ENCODE assay signal across 7 cellular contexts in the genomic region with DNA sequence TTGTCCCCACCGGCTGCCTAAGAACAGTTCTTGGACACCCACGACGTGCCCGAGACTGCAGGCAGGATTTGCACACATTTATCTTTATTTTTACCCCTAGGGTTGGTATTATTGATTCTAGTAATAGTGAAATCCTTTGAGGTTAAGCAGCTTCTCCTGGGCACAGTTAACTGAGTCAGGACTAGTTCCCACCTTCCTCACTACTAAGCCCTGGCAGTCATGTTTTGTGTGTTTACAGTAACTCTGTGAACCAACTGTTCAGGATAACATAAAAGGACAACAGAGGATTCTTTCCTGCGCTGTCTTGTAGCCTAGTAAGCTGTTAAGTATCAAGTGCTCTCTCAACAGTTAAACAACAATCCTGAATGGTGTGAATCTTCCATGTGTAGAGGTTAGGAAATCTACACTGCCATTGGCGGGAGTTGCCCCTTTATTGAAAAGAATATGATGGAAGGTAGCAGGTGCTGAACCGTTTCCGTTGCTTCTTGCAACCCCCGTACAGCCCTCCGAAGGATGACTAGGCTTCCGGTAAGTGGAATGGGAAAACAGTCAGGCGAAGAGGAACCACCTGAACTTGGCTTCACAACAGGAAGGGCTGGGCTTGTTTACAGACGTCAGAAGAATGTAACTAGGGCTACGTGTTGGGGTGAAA. TPM values are rescaled to one million over a fixed set of nuclear protein-coding genes. Genes with fewer than 3 reads are reported as not detected.
DNase-seq lines count a peak whose midpoint lies in the region; ATAC-seq and TF ChIP-seq lines count a peak whose summit lies in the region.

No MANE protein-coding gene starts in this region.

- H3K36me3 ChIP-seq in HUES6 (ENCODE audit: control insufficient read depth, insufficient read depth, low read length), result peaks cover 8% of the 10 kb centered on the region; the same call in 1 of the 2 replicates
- peaks cover 0 to 8% (median 4%) of the 10 kb centered on the region in 4 donors for H3K36me3 ChIP-seq in liver (ENCODE audit: control insufficient read depth in 4 of 4, insufficient read depth in 3 of 4, low read depth in 1 of 4, low read length in 3 of 4)
- H3K36me3 ChIP-seq in stomach smooth muscle (ENCODE audit: control insufficient read depth in 2 of 2, insufficient read depth in 2 of 2, low read length in 2 of 2), result peaks cover 0 to 2% of the 10 kb centered on the region in 2 donors

- peak; percentile 8 for ATAC-seq in GM18508 (IDR thresholded peaks at IDR 0.05; ENCODE audit: insufficient read depth, unreplicated experiment)
- no peak for ATAC-seq in GM19463 (IDR thresholded peaks at IDR 0.05; ENCODE audit: unreplicated experiment)

- no peaks in the 10 kb centered on the region for H3K27me3 Mint-ChIP-seq in dendritic cell treated with granulocyte-macrophage colony-stimulating factor and Interleukin-4, amounts not matched to agents 40 ng/mL and 50 ng/mL, for 4 days

- H3K27ac ChIP-seq in HUES6 (ENCODE audit: low read depth, low read length) (peak overlapping the region; percentile 95), liver (ENCODE audit: low read depth in 1 of 2, low read length in 2 of 2) (peak overlapping the region; percentile 91 to 100), stomach smooth muscle (ENCODE audit: low read length) (peak overlapping the region; percentile 91)

- H3K4me3 ChIP-seq in HUES6 (ENCODE audit: low read depth, low read length), result peak overlapping the region; percentile 93
- H3K4me3 ChIP-seq in liver (ENCODE audit: low read depth in 1 of 3, low read length in 3 of 3), result peak overlapping the region; percentile 76 to 82 (median 76)
- H3K4me3 ChIP-seq in stomach smooth muscle (ENCODE audit: low read length in 2 of 2), result peak overlapping the region; percentile 71 to 92

- H3K4me3 Mint-ChIP-seq in dendritic cell treated with granulocyte-macrophage colony-stimulating factor and Interleukin-4, amounts not matched to agents 40 ng/mL and 50 ng/mL, for 4 days, result peak overlapping the region; percentile 87

- peaks cover 5% of the 10 kb centered on the region for H3K9me3 Mint-ChIP-seq in dendritic cell treated with granulocyte-macrophage colony-stimulating factor and Interleukin-4, amounts not matched to agents 40 ng/mL and 50 ng/mL, for 4 days

- WGBS in liver, result 9% methylated on average over 14 of the region's 14 CpGs

- H3K36me3 Mint-ChIP-seq in dendritic cell treated with granulocyte-macrophage colony-stimulating factor and Interleukin-4, amounts not matched to agents 40 ng/mL and 50 ng/mL, for 4 days (ENCODE audit: low read depth), result peaks cover 31% of the 10 kb centered on the region

- H3K9me3 ChIP-seq in HUES6 (ENCODE audit: control insufficient read depth, insufficient read depth, low read depth, low read length) (no peaks in the 10 kb centered on the region), liver (ENCODE audit: control insufficient read depth in 4 of 4, low read length in 3 of 4) (no peaks in the 10 kb centered on the region), stomach smooth muscle (ENCODE audit: control insufficient read depth in 2 of 2, low read length in 2 of 2) (no peaks in the 10 kb centered on the region)

- H3K4me1 Mint-ChIP-seq in dendritic cell treated with granulocyte-macrophage colony-stimulating factor and Interleukin-4, amounts not matched to agents 40 ng/mL and 50 ng/mL, for 4 days (ENCODE audit: low read depth), result peaks cover 31% of the 10 kb centered on the region

- TF ChIP-seq CTCF in liver (IDR thresholded peaks at IDR 0.05; ENCODE audit: low read depth, low read length, missing input control), result no peak

- intact Hi-C loops in dendritic cell treated with granulocyte-macrophage colony-stimulating factor and Interleukin-4, amounts not matched to agents 40 ng/mL and 50 ng/mL, for 4 days (cut with micrococcal nuclease), result loop anchor here (1.0 to 5.0 kb wide), 4 partner anchors 33 to 273 kb away; partner anchors contain the start of genes IGF2R and WTAP

- H3K27me3 ChIP-seq in HUES6 (ENCODE audit: control insufficient read depth, insufficient read depth, low read length) (no peaks in the 10 kb centered on the region), liver (ENCODE audit: control insufficient read depth in 4 of 4, insufficient read depth in 4 of 4, low read length in 3 of 4) (no peaks in the 10 kb centered on the region), stomach smooth muscle (ENCODE audit: control insufficient read depth in 1 of 2, insufficient read depth in 2 of 2, low read length in 2 of 2) (no peaks in the 10 kb centered on the region)

- peak overlapping the region; percentile 93 for H3K27ac Mint-ChIP-seq in dendritic cell treated with granulocyte-macrophage colony-stimulating factor and Interleukin-4, amounts not matched to agents 40 ng/mL and 50 ng/mL, for 4 days

- peak overlapping the region; percentile 97 for H3K9ac ChIP-seq in HUES6 (ENCODE audit: low read length)
- peak overlapping the region; percentile 79 to 89 for H3K9ac ChIP-seq in liver (ENCODE audit: low read depth in 1 of 2, low read length in 2 of 2)
- H3K9ac ChIP-seq in stomach smooth muscle (ENCODE audit: low read length in 2 of 2), result peak overlapping the region; percentile 62 to 75

- TF ChIP-seq RAD21 in liver (IDR thresholded peaks at IDR 0.05), result no peak

- DNase-seq in T-helper 2 cell, result peak in 3 of 5 experiments; percentile 44 to 53 (median 51)

- H3K4me1 ChIP-seq in HUES6 (ENCODE audit: control insufficient read depth, insufficient read depth, low read length), result peaks cover 17% of the 10 kb centered on the region
- H3K4me1 ChIP-seq in liver (ENCODE audit: control insufficient read depth in 4 of 4, insufficient read depth in 4 of 4, low read length in 3 of 4), result peaks cover 0 to 14% (median 6%) of the 10 kb centered on the region in 4 donors
- peaks cover 26% of the 10 kb centered on the region for H3K4me1 ChIP-seq in stomach smooth muscle (ENCODE audit: control insufficient read depth, insufficient read depth, low read length)

TF ChIP-seq in liver, 16 proteins besides CTCF, POLR2A, EP300 and RAD21 (continues in another document):
- TF ChIP-seq, protein P1, sequence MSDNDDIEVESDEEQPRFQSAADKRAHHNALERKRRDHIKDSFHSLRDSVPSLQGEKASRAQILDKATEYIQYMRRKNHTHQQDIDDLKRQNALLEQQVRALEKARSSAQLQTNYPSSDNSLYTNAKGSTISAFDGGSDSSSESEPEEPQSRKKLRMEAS (IDR thresholded peaks at IDR 0.05), result peak; percentile 9
- TF ChIP-seq FOXA2 (IDR thresholded peaks at IDR 0.05), result peak; percentile 81
- peak in 1 of 2 donors; percentile 16 for TF ChIP-seq HNF4A (conservative IDR thresholded peaks at IDR 0.05)
- TF ChIP-seq JUND (IDR thresholded peaks at IDR 0.05), result peak in 1 of 2 donors; percentile 45
- TF ChIP-seq RXRA (IDR thresholded peaks at IDR 0.05), result peak in 1 of 2 donors; percentile 5
- no peak for TF ChIP-seq ZBTB33 (IDR thresholded peaks at IDR 0.05)
- TF ChIP-seq ATF3 (IDR thresholded peaks at IDR 0.05), result peak; percentile 51
- TF ChIP-seq TAF1 (conservative IDR thresholded peaks at IDR 0.05), result peak; percentile 59
- TF ChIP-seq SP1 (IDR thresholded peaks at IDR 0.05), result peak; percentile 4
- no peak for TF ChIP-seq FOXA1 (IDR thresholded peaks at IDR 0.05)
- peak; percentile 12 for TF ChIP-seq NR2F2 (IDR thresholded peaks at IDR 0.05)
- peak; percentile 56 for TF ChIP-seq YY1 (IDR thresholded peaks at IDR 0.05)
- TF ChIP-seq, protein P2, sequence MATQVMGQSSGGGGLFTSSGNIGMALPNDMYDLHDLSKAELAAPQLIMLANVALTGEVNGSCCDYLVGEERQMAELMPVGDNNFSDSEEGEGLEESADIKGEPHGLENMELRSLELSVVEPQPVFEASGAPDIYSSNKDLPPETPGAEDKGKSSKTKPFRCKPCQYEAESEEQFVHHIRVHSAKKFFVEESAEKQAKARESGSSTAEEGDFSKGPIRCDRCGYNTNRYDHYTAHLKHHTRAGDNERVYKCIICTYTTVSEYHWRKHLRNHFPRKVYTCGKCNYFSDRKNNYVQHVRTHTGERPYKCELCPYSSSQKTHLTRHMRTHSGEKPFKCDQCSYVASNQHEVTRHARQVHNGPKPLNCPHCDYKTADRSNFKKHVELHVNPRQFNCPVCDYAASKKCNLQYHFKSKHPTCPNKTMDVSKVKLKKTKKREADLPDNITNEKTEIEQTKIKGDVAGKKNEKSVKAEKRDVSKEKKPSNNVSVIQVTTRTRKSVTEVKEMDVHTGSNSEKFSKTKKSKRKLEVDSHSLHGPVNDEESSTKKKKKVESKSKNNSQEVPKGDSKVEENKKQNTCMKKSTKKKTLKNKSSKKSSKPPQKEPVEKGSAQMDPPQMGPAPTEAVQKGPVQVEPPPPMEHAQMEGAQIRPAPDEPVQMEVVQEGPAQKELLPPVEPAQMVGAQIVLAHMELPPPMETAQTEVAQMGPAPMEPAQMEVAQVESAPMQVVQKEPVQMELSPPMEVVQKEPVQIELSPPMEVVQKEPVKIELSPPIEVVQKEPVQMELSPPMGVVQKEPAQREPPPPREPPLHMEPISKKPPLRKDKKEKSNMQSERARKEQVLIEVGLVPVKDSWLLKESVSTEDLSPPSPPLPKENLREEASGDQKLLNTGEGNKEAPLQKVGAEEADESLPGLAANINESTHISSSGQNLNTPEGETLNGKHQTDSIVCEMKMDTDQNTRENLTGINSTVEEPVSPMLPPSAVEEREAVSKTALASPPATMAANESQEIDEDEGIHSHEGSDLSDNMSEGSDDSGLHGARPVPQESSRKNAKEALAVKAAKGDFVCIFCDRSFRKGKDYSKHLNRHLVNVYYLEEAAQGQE (IDR thresholded peaks at IDR 0.05), result peak; percentile 16
- TF ChIP-seq HNF4G (IDR thresholded peaks at IDR 0.05), result peak; percentile 84

RNA-seq across cellular contexts. Expression of gene SOD2, which starts 1.0 kb away (rescaled TPM):
- total RNA-seq in liver, result 100 to 1,000 TPM; 292 to 952 TPM
- polyA plus RNA-seq in liver, result 100 to 1,000 TPM; 143 to 722 TPM

RNA-seq across cellular contexts. Expression of gene WTAP, which starts 33.3 kb away (rescaled TPM):
- total RNA-seq in liver, result 10 to 100 TPM; 34.9 to 43.8 TPM
- 10 to 100 TPM; 21.0 to 38.0 TPM for polyA plus RNA-seq in liver
